Comparison of ENCODE assay signal across 32 cellular contexts in the genomic region with DNA sequence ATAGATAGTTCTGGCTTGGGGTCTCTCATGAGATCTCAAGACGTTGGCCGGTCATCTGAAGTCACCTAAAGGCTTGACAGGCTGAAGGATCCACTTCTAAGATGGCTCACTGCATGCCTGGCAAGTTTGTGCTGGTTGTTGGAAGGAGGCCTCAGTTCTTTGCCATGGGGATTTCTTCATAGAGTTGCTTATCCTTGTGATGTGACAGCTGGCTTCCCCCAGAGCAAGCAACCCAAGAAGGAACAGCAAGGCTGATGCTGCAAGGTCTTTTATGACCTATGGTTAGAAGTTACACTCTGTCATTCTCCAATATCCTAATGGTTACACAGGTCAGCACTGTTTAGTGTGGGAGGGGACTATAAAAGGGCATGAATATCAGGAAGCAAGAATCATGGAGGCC. TPM values are rescaled to one million over a fixed set of nuclear protein-coding genes. Genes with fewer than 3 reads are reported as not detected.
DNase-seq lines count a peak whose midpoint lies in the region; ATAC-seq, FAIRE-seq and TF ChIP-seq lines count a peak whose summit lies in the region.
"Had no signal": no experiment of that assay in that cellular context is flagged by ENCODE, and none has a peak within 500 bp of the region (broad histone marks: within the 10 kb centered on the region; RNA-seq: fewer than 3 reads in every experiment).

No MANE protein-coding gene starts in this region.

- no peak overlapping the region for H2BK5ac ChIP-seq in mesenchymal stem cell (ENCODE audit: low read depth, low read length, poor library complexity, severe bottlenecking)

- H3K9me3 ChIP-seq in K562 (replicated peaks; ENCODE audit: control insufficient read depth, insufficient read depth, low read depth, low read length) (no peaks in the 10 kb centered on the region), mesenchymal stem cell (ENCODE audit: control insufficient read depth, low read length) (no peaks in the 10 kb centered on the region), smooth muscle cell (replicated peaks; ENCODE audit: low read depth) (no peaks in the 10 kb centered on the region)
- no peaks in the 10 kb centered on the region for H3K9me3 ChIP-seq in effector memory CD4-positive, alpha-beta T cell (ENCODE audit: control insufficient read depth, low read length)
- H3K9me3 ChIP-seq in naive thymus-derived CD4-positive, alpha-beta T cell (ENCODE audit: control insufficient read depth in 2 of 3, low read length in 3 of 3): no peaks in the 10 kb centered on the region
- H3K9me3 ChIP-seq: prostate gland, SJCRH30, transverse colon had no signal

- peak overlapping the region; percentile 57 for H2AFZ ChIP-seq in K562 (ENCODE audit: low read depth, low read length)
- no peak overlapping the region for H2AFZ ChIP-seq in mesenchymal stem cell (ENCODE audit: low read depth, low read length)
- H2AFZ ChIP-seq in smooth muscle cell (ENCODE audit: low read depth): peak overlapping the region; percentile 68

- no peak for TF ChIP-seq CTCF in K562 (IDR thresholded peaks at IDR 0.05 in 2 of 3, conservative IDR thresholded peaks at IDR 0.05 in 1 of 3; ENCODE audit: insufficient read depth in 2 of 3, low read depth in 1 of 3, low read length in 3 of 3)
- no peak for TF ChIP-seq CTCF in smooth muscle cell (IDR thresholded peaks at IDR 0.05; ENCODE audit: borderline replicate concordance, insufficient read depth, poor library complexity, severe bottlenecking)

- 33% methylated on average over 2 of the region's 2 CpGs for WGBS in K562 (ENCODE audit: insufficient coverage, low coverage, missing lambda C conversion rate)
- 88% methylated on average over 2 of the region's 2 CpGs for WGBS in mesenchymal stem cell
- 95% methylated on average over 2 of the region's 2 CpGs for WGBS in smooth muscle cell (ENCODE audit: low lambda C conversion rate)

- H3K4me1 ChIP-seq in K562 (replicated peaks in 1 of 2; ENCODE audit: control insufficient read depth in 2 of 2, insufficient read depth in 2 of 2, low read length in 2 of 2) (peaks cover 17 to 25% of the 10 kb centered on the region in 2 experiments), mesenchymal stem cell (ENCODE audit: control insufficient read depth, insufficient read depth, low read depth, low read length) (peaks cover 13% of the 10 kb centered on the region), smooth muscle cell (ENCODE audit: low read depth) (peaks cover 11% of the 10 kb centered on the region)
- H3K4me1 ChIP-seq in effector memory CD4-positive, alpha-beta T cell (ENCODE audit: control insufficient read depth, insufficient read depth, low read length, poor library complexity, severe bottlenecking): no peaks in the 10 kb centered on the region
- no peaks in the 10 kb centered on the region for H3K4me1 ChIP-seq in naive thymus-derived CD4-positive, alpha-beta T cell (ENCODE audit: control insufficient read depth in 2 of 2, insufficient read depth in 2 of 2, low read length in 2 of 2)
- H3K4me1 ChIP-seq: prostate gland had no signal

- peak overlapping the region; percentile 0 to 96 for H2BK12ac ChIP-seq in mesenchymal stem cell (ENCODE audit: low read length in 2 of 2)

- H3K79me2 ChIP-seq in K562 (ENCODE audit: control insufficient read depth, insufficient read depth, low read length): no peaks in the 10 kb centered on the region
- no peaks in the 10 kb centered on the region for H3K79me2 ChIP-seq in smooth muscle cell (ENCODE audit: low read depth)

- no peak overlapping the region for H3K4me2 ChIP-seq in K562 (ENCODE audit: insufficient read depth, low read length)
- H3K4me2 ChIP-seq in mesenchymal stem cell (ENCODE audit: low read length, poor library complexity, severe bottlenecking): no peak overlapping the region
- H3K4me2 ChIP-seq in smooth muscle cell: no peak overlapping the region

- no peak for TF ChIP-seq RAD21 in K562 (CRISPR knock-in tag; conservative IDR thresholded peaks at IDR 0.05 in 1 of 2, IDR thresholded peaks at IDR 0.05 in 1 of 2)

- peaks cover 0 to 23% (median 7%) of the 10 kb centered on the region in 5 donors for H3K36me3 Mint-ChIP-seq in naive thymus-derived CD4-positive, alpha-beta T cell
- H3K36me3 Mint-ChIP-seq: IgD-negative memory B cell; immature natural killer cell; stimulated activated effector memory CD8-positive, alpha-beta T cell treated with anti-CD3 and anti-CD28 coated beads, Interleukin-12 subunit alpha, Interleukin-12 subunit beta, amount 100 ng/mL, for 72 hours; WTC11 had no signal

- ATAC-seq in K562: no peak
- no peak for ATAC-seq in naive thymus-derived CD4-positive, alpha-beta T cell
- ATAC-seq: left colon; stimulated activated effector memory CD8-positive, alpha-beta T cell treated with anti-CD3 and anti-CD28 coated beads, Interleukin-12 subunit alpha, Interleukin-12 subunit beta, amount 100 ng/mL, for 72 hours; WTC11 had no signal

- H3F3A ChIP-seq in smooth muscle cell (ENCODE audit: low read depth): peaks cover 15% of the 10 kb centered on the region

- H4K8ac ChIP-seq in mesenchymal stem cell (ENCODE audit: low read length): peak overlapping the region; percentile 0

- no peak overlapping the region for H2BK15ac ChIP-seq in mesenchymal stem cell (ENCODE audit: low read depth, poor library complexity, severe bottlenecking)

- intact Hi-C loops in K562 (cut with micrococcal nuclease): no loop called here
- intact Hi-C loops in naive thymus-derived CD4-positive, alpha-beta T cell (cut with micrococcal nuclease): no loop called here

- H3K27ac Mint-ChIP-seq in naive thymus-derived CD4-positive, alpha-beta T cell: no peak overlapping the region
- H3K27ac Mint-ChIP-seq: activated T-cell treated with anti-CD3 and anti-CD28 coated beads, Interleukin-2, amount 50 U/mL, for 24 hours; IgD-negative memory B cell; immature natural killer cell; memory B cell; stimulated activated effector memory CD8-positive, alpha-beta T cell treated with anti-CD3 and anti-CD28 coated beads, Interleukin-12 subunit alpha, Interleukin-12 subunit beta, amount 100 ng/mL, for 72 hours; WTC11 had no signal

- no peaks in the 10 kb centered on the region for H3K36me3 ChIP-seq in K562 (ENCODE audit: control insufficient read depth, insufficient read depth, low read length)
- H3K36me3 ChIP-seq in mesenchymal stem cell (ENCODE audit: control insufficient read depth in 1 of 2, insufficient read depth in 2 of 2, low read depth in 1 of 2, low read length in 2 of 2): peaks cover 3 to 12% of the 10 kb centered on the region in 2 experiments
- H3K36me3 ChIP-seq in smooth muscle cell (ENCODE audit: low read depth): no peaks in the 10 kb centered on the region
- no peaks in the 10 kb centered on the region for H3K36me3 ChIP-seq in effector memory CD4-positive, alpha-beta T cell (ENCODE audit: control insufficient read depth, insufficient read depth, low read length)
- no peaks in the 10 kb centered on the region for H3K36me3 ChIP-seq in naive thymus-derived CD4-positive, alpha-beta T cell (ENCODE audit: control insufficient read depth in 2 of 3, insufficient read depth in 3 of 3, low read length in 3 of 3)
- H3K36me3 ChIP-seq: prostate gland, SJCRH30, transverse colon had no signal

- peak overlapping the region; percentile 59 to 72 for H3K18ac ChIP-seq in mesenchymal stem cell (ENCODE audit: low read depth in 1 of 2, low read length in 2 of 2)

- H3K9ac ChIP-seq in K562 (ENCODE audit: insufficient read depth in 1 of 2, low read depth in 2 of 2, low read length in 2 of 2): no peak overlapping the region
- peak overlapping the region; percentile 80 for H3K9ac ChIP-seq in mesenchymal stem cell (ENCODE audit: low read length)
- no peak overlapping the region for H3K9ac ChIP-seq in smooth muscle cell (ENCODE audit: low read depth)

- no peaks in the 10 kb centered on the region for H3K27me3 Mint-ChIP-seq in naive thymus-derived CD4-positive, alpha-beta T cell
- H3K27me3 Mint-ChIP-seq: activated T-cell treated with anti-CD3 and anti-CD28 coated beads, Interleukin-2, amount 50 U/mL, for 24 hours; IgD-negative memory B cell; memory B cell had no signal

- no peak overlapping the region for H3K4me3 Mint-ChIP-seq in naive thymus-derived CD4-positive, alpha-beta T cell
- H3K4me3 Mint-ChIP-seq: activated T-cell treated with anti-CD3 and anti-CD28 coated beads, Interleukin-2, amount 50 U/mL, for 24 hours; IgD-negative memory B cell; immature natural killer cell; memory B cell; stimulated activated effector memory CD8-positive, alpha-beta T cell treated with anti-CD3 and anti-CD28 coated beads, Interleukin-12 subunit alpha, Interleukin-12 subunit beta, amount 100 ng/mL, for 72 hours; WTC11 had no signal

- H3K23ac ChIP-seq in mesenchymal stem cell (ENCODE audit: low read length in 2 of 2): no peak overlapping the region

- peak overlapping the region in 1 of 2 experiments; percentile 76 for H3K14ac ChIP-seq in mesenchymal stem cell (ENCODE audit: low read length in 2 of 2)

- POLR2A ChIA-PET in K562 (lab: Yijun Ruan, JAX): interaction anchor here (0.6 to 0.7 kb wide), 3 partner anchors 13 to 1334 kb away, joined by 3 to 4 read pairs (median 3); no protein-coding TSS in a partner anchor
- POLR2A ChIA-PET in naive thymus-derived CD4-positive, alpha-beta T cell (lab: Charles Lee): interaction anchor here (0.6 to 2.0 kb wide), 3 partner anchors 18 to 227 kb away, joined by 3 to 6 read pairs (median 4); a partner anchor contains a TSS

- H3K4me3 ChIP-seq in K562 (no peak overlapping the region), mesenchymal stem cell (ENCODE audit: insufficient read depth in 1 of 2, low read depth in 1 of 2, low read length in 2 of 2) (no peak overlapping the region), smooth muscle cell (no peak overlapping the region)
- no peak overlapping the region for H3K4me3 ChIP-seq in effector memory CD4-positive, alpha-beta T cell (ENCODE audit: insufficient read depth, low read depth, low read length, poor library complexity, severe bottlenecking)
- H3K4me3 ChIP-seq in naive thymus-derived CD4-positive, alpha-beta T cell (ENCODE audit: low read length): no peak overlapping the region
- H3K4me3 ChIP-seq: dorsolateral prefrontal cortex, prostate gland, SJCRH30, transverse colon had no signal

- H3K9me3 Mint-ChIP-seq in naive thymus-derived CD4-positive, alpha-beta T cell: peaks cover 0 to 7% (median 0%) of the 10 kb centered on the region in 11 donors
- H3K9me3 Mint-ChIP-seq: activated T-cell treated with anti-CD3 and anti-CD28 coated beads, Interleukin-2, amount 50 U/mL, for 24 hours; IgD-negative memory B cell; immature natural killer cell; memory B cell; stimulated activated effector memory CD8-positive, alpha-beta T cell treated with anti-CD3 and anti-CD28 coated beads, Interleukin-12 subunit alpha, Interleukin-12 subunit beta, amount 100 ng/mL, for 72 hours; WTC11 had no signal

- no peak overlapping the region for H2BK120ac ChIP-seq in mesenchymal stem cell (ENCODE audit: low read depth, low read length)

- H3K27ac ChIP-seq in K562 (ENCODE audit: extremely low read depth, low read depth, low read length): no peak overlapping the region
- H3K27ac ChIP-seq in mesenchymal stem cell (ENCODE audit: low read length, poor library complexity, severe bottlenecking): no peak overlapping the region
- peak overlapping the region; percentile 31 for H3K27ac ChIP-seq in smooth muscle cell (ENCODE audit: low read depth)
- H3K27ac ChIP-seq in effector memory CD4-positive, alpha-beta T cell (ENCODE audit: insufficient read depth, low read length, poor library complexity, severe bottlenecking): no peak overlapping the region
- no peak overlapping the region for H3K27ac ChIP-seq in naive thymus-derived CD4-positive, alpha-beta T cell (ENCODE audit: low read depth, low read length)
- H3K27ac ChIP-seq: 22Rv1, C4-2B, dorsolateral prefrontal cortex, prostate gland, SJCRH30 had no signal

- CTCF ChIA-PET in K562 (lab: Yijun Ruan, JAX; ENCODE audit: low intra/inter-chr PET ratio): no interaction called here
- CTCF ChIA-PET in naive thymus-derived CD4-positive, alpha-beta T cell (lab: Charles Lee): interaction anchor here (2.7 to 3.5 kb wide), 2 partner anchors 10 to 44 kb away, joined by 13 to 18 read pairs; no protein-coding TSS in a partner anchor

- H3K27me3 ChIP-seq in K562 (ENCODE audit: control insufficient read depth in 2 of 2, insufficient read depth in 2 of 2, low read length in 2 of 2) (no peaks in the 10 kb centered on the region), mesenchymal stem cell (ENCODE audit: control insufficient read depth in 1 of 2, insufficient read depth in 1 of 2, low read length in 2 of 2) (no peaks in the 10 kb centered on the region), smooth muscle cell (ENCODE audit: low read depth) (no peaks in the 10 kb centered on the region)
- H3K27me3 ChIP-seq in effector memory CD4-positive, alpha-beta T cell (replicated peaks; ENCODE audit: control insufficient read depth, insufficient read depth, low read length, poor library complexity, severe bottlenecking): no peaks in the 10 kb centered on the region
- H3K27me3 ChIP-seq in naive thymus-derived CD4-positive, alpha-beta T cell (ENCODE audit: control insufficient read depth in 2 of 2, insufficient read depth in 2 of 2, low read length in 2 of 2): no peaks in the 10 kb centered on the region
- H3K27me3 ChIP-seq: dorsolateral prefrontal cortex, SJCRH30, transverse colon had no signal

- TF ChIP-seq POLR2A in K562 (conservative IDR thresholded peaks at IDR 0.05): no peak

- no peak for FAIRE-seq in K562 (lab: Jason Lieb, UNC)
- FAIRE-seq: RCC 7860 had no signal

- DNase-seq in DMS 273 (lab: John Stamatoyannopoulos, UW; ENCODE audit: unreplicated experiment): peak; percentile 23
- DNase-seq in DMS 273 treated with DMSO at 0.1 percent for 48 hours (lab: John Stamatoyannopoulos, UW): no peak
- no peak for DNase-seq in K562 (ENCODE audit: extremely low read depth in 1 of 4, low spot score in 3 of 4)
- no peak for DNase-seq in mesenchymal stem cell
- DNase-seq in smooth muscle cell (lab: John Stamatoyannopoulos, UW; ENCODE audit: unreplicated experiment): no peak
- no peak for DNase-seq in effector memory CD4-positive, alpha-beta T cell
- no peak for DNase-seq in naive thymus-derived CD4-positive, alpha-beta T cell
- DNase-seq in activated effector memory CD4-positive, alpha-beta T cell treated with Interleukin-2 at 50 U/mL for 16 hours: no peak
- DNase-seq: activated CD4-positive, alpha-beta T cell treated with anti-CD3 and anti-CD28 coated beads, Interleukin-2, amount 50 U/mL, for 1 hour; activated gamma-delta T cell; activated T-cell treated with anti-CD3 and anti-CD28 coated beads, Interleukin-2, amount 50 U/mL, for 24 hours; cerebellar nuclear complex; COR-L47; dorsolateral prefrontal cortex; GDM1; hypothalamus; immature natural killer cell; left colon; NCI-H1092; NCI-H1694 treated with DMSO at 0.1 percent for 48 hours; SJCRH30; transverse colon had no signal

- TF ChIP-seq EP300 in K562 (IDR thresholded peaks at IDR 0.05; ENCODE audit: low read length): no peak

- H4K20me1 ChIP-seq in K562 (replicated peaks; ENCODE audit: control insufficient read depth, insufficient read depth, low read length) (no peaks in the 10 kb centered on the region), smooth muscle cell (ENCODE audit: low read depth) (no peaks in the 10 kb centered on the region)

- no peaks in the 10 kb centered on the region for H3K79me1 ChIP-seq in mesenchymal stem cell (replicated peaks; ENCODE audit: low read length, poor library complexity, severe bottlenecking)

- BruUV-seq in K562 (replicated peaks; lab: Mats Ljungman, UMichigan): no TSS peak

- no peak overlapping the region for H2AK5ac ChIP-seq in mesenchymal stem cell (ENCODE audit: low read length, severe bottlenecking)

- peak overlapping the region in 1 of 2 experiments; percentile 87 for H3K4ac ChIP-seq in mesenchymal stem cell (ENCODE audit: low read depth in 1 of 2, low read length in 2 of 2)

- H3K9me1 ChIP-seq in K562 (ENCODE audit: control insufficient read depth, insufficient read depth, low read length): no peaks in the 10 kb centered on the region

- peaks cover 0 to 4% (median 0%) of the 10 kb centered on the region in 7 donors for H3K4me1 Mint-ChIP-seq in naive thymus-derived CD4-positive, alpha-beta T cell
- H3K4me1 Mint-ChIP-seq: IgD-negative memory B cell; immature natural killer cell; memory B cell; stimulated activated effector memory CD8-positive, alpha-beta T cell treated with anti-CD3 and anti-CD28 coated beads, Interleukin-12 subunit alpha, Interleukin-12 subunit beta, amount 100 ng/mL, for 72 hours had no signal

- in situ Hi-C loops in K562 (cut with MboI): loop anchor here (5.0 kb wide), 1 partner anchor 48 kb away; no protein-coding TSS in a partner anchor

- peak overlapping the region; percentile 70 for H4K91ac ChIP-seq in mesenchymal stem cell (ENCODE audit: low read length)

RNA-seq across cellular contexts. Expression of a gene that starts 20.7 kb away (rescaled TPM):
- total RNA-seq in K562 (2011; cell fraction: chromatin; rRNA removed; ENCODE audit: low replicate concordance): 19.7 and 30.9 TPM in 2 replicates
- total RNA-seq in K562 (2011; cell fraction: nucleolus; rRNA removed): 10.5 and 12.1 TPM in 2 replicates
- 21.0 and 33.4 TPM in 2 replicates for total RNA-seq in K562 (2011; cell fraction: nucleoplasm; rRNA removed)
- total RNA-seq in K562 (2014; rRNA removed): 26.1 and 27.6 TPM in 2 replicates
- total RNA-seq in K562 (2014; rRNA removed; fragmentation: Illumina TruSeq; extraction: Trizol): 35.8 and 44.2 TPM in 2 replicates
- 19.4 and 23.2 TPM in 2 replicates for total RNA-seq in K562 (2015; rRNA removed; fragmentation: Illumina TruSeq; extraction: Trizol)
- total RNA-seq in K562 (2021): 37.8 and 40.5 TPM in 2 replicates
- polyA plus RNA-seq in K562 (2011; rRNA removed): 29.1 and 31.0 TPM in 2 replicates
- 4.9 and 14.0 TPM in 2 replicates for polyA plus RNA-seq in K562 (2011; cell fraction: cytosol; rRNA removed)
- 14.6 and 16.7 TPM in 2 replicates for polyA plus RNA-seq in K562 (2011; cell fraction: nucleus; rRNA removed)
- polyA plus RNA-seq in K562 (2012): 8.6 and 9.6 TPM in 2 replicates
- polyA plus RNA-seq in K562 (2014; fragmentation: Illumina TruSeq; extraction: Trizol): 23.0 and 23.4 TPM in 2 replicates
- polyA plus RNA-seq in K562 (2014; fragmentation: Nextera tagmentation; extraction: Ambion mirVana): 10 to 100 TPM; 11.2 to 17.1 TPM
- 25.8 and 26.4 TPM in 2 replicates for polyA plus RNA-seq in K562 (2014; rRNA removed)
- 40.6 and 45.9 TPM in 2 replicates for polyA minus RNA-seq in K562 (2011; rRNA and poly(A)+ RNA removed)
- 19.4 and 28.1 TPM in 2 replicates for polyA minus RNA-seq in K562 (2011; cell fraction: cytosol; rRNA and poly(A)+ RNA removed)
- polyA minus RNA-seq in K562 (2011; cell fraction: nucleus; rRNA and poly(A)+ RNA removed): 11.2 and 19.1 TPM in 2 replicates
- 9.4 TPM for polyA plus RNA-seq in mesenchymal stem cell (2013, experiment 1 of 2)
- 9.1 TPM for polyA plus RNA-seq in mesenchymal stem cell (2013, experiment 2 of 2)
- total RNA-seq in smooth muscle cell: 13.0 and 21.7 TPM in 2 replicates
- polyA plus RNA-seq in smooth muscle cell: 4.6 and 5.2 TPM in 2 replicates
- 10 to 100 TPM; 12.0 to 40.1 (median 32.2) TPM for total RNA-seq in naive thymus-derived CD4-positive, alpha-beta T cell
- polyA plus RNA-seq in naive thymus-derived CD4-positive, alpha-beta T cell: 1 to 10 TPM; 5.9 to 7.5 TPM

RNA-seq across cellular contexts. Expression of a gene that starts 33.2 kb away (rescaled TPM):
- total RNA-seq in K562 (2011; cell fraction: chromatin; rRNA removed; ENCODE audit: low replicate concordance): 20.2 and 24.4 TPM in 2 replicates
- total RNA-seq in K562 (2011; cell fraction: nucleolus; rRNA removed): 28.2 and 32.0 TPM in 2 replicates
- total RNA-seq in K562 (2011; cell fraction: nucleoplasm; rRNA removed): 28.4 and 30.6 TPM in 2 replicates
- total RNA-seq in K562 (2014; rRNA removed): 5.4 and 7.2 TPM in 2 replicates
- total RNA-seq in K562 (2014; rRNA removed; fragmentation: Illumina TruSeq; extraction: Trizol): 5.9 and 6.0 TPM in 2 replicates
- 5.1 and 5.3 TPM in 2 replicates for total RNA-seq in K562 (2015; rRNA removed; fragmentation: Illumina TruSeq; extraction: Trizol)
- total RNA-seq in K562 (2021): 7.8 and 8.0 TPM in 2 replicates
- 17.9 and 21.5 TPM in 2 replicates for polyA plus RNA-seq in K562 (2011; rRNA removed)
- polyA plus RNA-seq in K562 (2011; cell fraction: cytosol; rRNA removed): 25.0 and 29.5 TPM in 2 replicates
- polyA plus RNA-seq in K562 (2011; cell fraction: nucleus; rRNA removed): 44.5 and 48.0 TPM in 2 replicates
- polyA plus RNA-seq in K562 (2012): 8.9 and 16.5 TPM in 2 replicates
- 9.4 and 10.0 TPM in 2 replicates for polyA plus RNA-seq in K562 (2014; fragmentation: Illumina TruSeq; extraction: Trizol)
- polyA plus RNA-seq in K562 (2014; fragmentation: Nextera tagmentation; extraction: Ambion mirVana): 1 to 10 TPM; 2.3 to 2.4 TPM
- polyA plus RNA-seq in K562 (2014; rRNA removed): 6.5 and 8.3 TPM in 2 replicates
- polyA minus RNA-seq in K562 (2011; rRNA and poly(A)+ RNA removed): 13.7 and 15.4 TPM in 2 replicates
- polyA minus RNA-seq in K562 (2011; cell fraction: cytosol; rRNA and poly(A)+ RNA removed): 6.8 and 7.7 TPM in 2 replicates
- 15.3 and 21.9 TPM in 2 replicates for polyA minus RNA-seq in K562 (2011; cell fraction: nucleus; rRNA and poly(A)+ RNA removed)
- polyA plus RNA-seq in mesenchymal stem cell (2013, experiment 1 of 2): 13.0 TPM
- polyA plus RNA-seq in mesenchymal stem cell (2013, experiment 2 of 2): 13.3 TPM
- 6.4 and 14.3 TPM in 2 replicates for total RNA-seq in smooth muscle cell
- 13.4 and 17.2 TPM in 2 replicates for polyA plus RNA-seq in smooth muscle cell
- 10 to 100 TPM; 29.7 to 53.7 (median 36.3) TPM for total RNA-seq in naive thymus-derived CD4-positive, alpha-beta T cell
- 10 to 100 TPM; 12.7 to 21.1 TPM for polyA plus RNA-seq in naive thymus-derived CD4-positive, alpha-beta T cell

RNA-seq across cellular contexts. Expression of a gene that starts 53.0 kb away (rescaled TPM):
- not detected in 2 replicates for total RNA-seq in K562 (2011; cell fraction: chromatin; rRNA removed; ENCODE audit: low replicate concordance)
- under 0.01 TPM in 1 of 2 replicates, not detected in the other for total RNA-seq in K562 (2011; cell fraction: nucleolus; rRNA removed)
- 0.07 TPM in 1 of 2 replicates, not detected in the other for total RNA-seq in K562 (2011; cell fraction: nucleoplasm; rRNA removed)
- total RNA-seq in K562 (2014; rRNA removed) (0.12 TPM in 1 of 2 replicates, not detected in the other), K562 (2014; rRNA removed; fragmentation: Illumina TruSeq; extraction: Trizol) (0.48 TPM in 1 of 2 replicates, not detected in the other), K562 (2015; rRNA removed; fragmentation: Illumina TruSeq; extraction: Trizol) (0.04 TPM in 1 of 2 replicates, not detected in the other), K562 (2021) (0.07 and 0.13 TPM in 2 replicates), smooth muscle cell (2.3 and 2.4 TPM in 2 replicates)
- polyA plus RNA-seq in K562 (2011; rRNA removed) (0.04 TPM in 1 of 2 replicates, not detected in the other), K562 (2014; fragmentation: Illumina TruSeq; extraction: Trizol) (0.03 and 0.10 TPM in 2 replicates), K562 (2014; fragmentation: Nextera tagmentation; extraction: Ambion mirVana) (under 1 TPM; 0.01 to 0.03 TPM), K562 (2014; rRNA removed) (0.12 TPM in 1 of 2 replicates, not detected in the other), smooth muscle cell (0.59 and 4.5 TPM in 2 replicates)
- polyA plus RNA-seq in K562 (2011; cell fraction: cytosol; rRNA removed): 0.01 TPM in 2 replicates
- not detected in 2 replicates for polyA plus RNA-seq in K562 (2011; cell fraction: nucleus; rRNA removed)
- polyA plus RNA-seq in K562 (2012): 0.07 and 0.10 TPM in 2 replicates
- polyA minus RNA-seq in K562 (2011; rRNA and poly(A)+ RNA removed): not detected in 2 replicates
- not detected in 2 replicates for polyA minus RNA-seq in K562 (2011; cell fraction: cytosol; rRNA and poly(A)+ RNA removed)
- polyA minus RNA-seq in K562 (2011; cell fraction: nucleus; rRNA and poly(A)+ RNA removed): not detected in 2 replicates
- polyA plus RNA-seq in mesenchymal stem cell (2013, experiment 1 of 2): 10.1 TPM
- 9.8 TPM for polyA plus RNA-seq in mesenchymal stem cell (2013, experiment 2 of 2)
- total RNA-seq in naive thymus-derived CD4-positive, alpha-beta T cell: under 1 TPM in 3 of 5 experiments, not detected in 2; 0.08 to 0.76 (median 0.49) TPM
- 1 to 10 TPM in 1 of 2 donors, under 1 TPM in 1; 0.18 to 1.1 TPM for polyA plus RNA-seq in naive thymus-derived CD4-positive, alpha-beta T cell
- polyA plus RNA-seq: IgD-negative memory B cell had no signal

RNA-seq across cellular contexts. Expression of a gene that starts 54.5 kb away (rescaled TPM):
- total RNA-seq in K562 (2011; cell fraction: chromatin; rRNA removed; ENCODE audit: low replicate concordance): not detected in 2 replicates
- not detected in 2 replicates for total RNA-seq in K562 (2011; cell fraction: nucleolus; rRNA removed)
- total RNA-seq in K562 (2011; cell fraction: nucleoplasm; rRNA removed): not detected in 2 replicates
- total RNA-seq in K562 (2014; rRNA removed): 1.5 and 2.6 TPM in 2 replicates
- total RNA-seq in K562 (2014; rRNA removed; fragmentation: Illumina TruSeq; extraction: Trizol): not detected in 2 replicates
- 0.36 TPM in 1 of 2 replicates, not detected in the other for total RNA-seq in K562 (2015; rRNA removed; fragmentation: Illumina TruSeq; extraction: Trizol)
- 0.51 and 0.58 TPM in 2 replicates for total RNA-seq in K562 (2021)
- polyA plus RNA-seq in K562 (2011; rRNA removed): 0.28 and 0.81 TPM in 2 replicates
- 0.57 and 0.58 TPM in 2 replicates for polyA plus RNA-seq in K562 (2011; cell fraction: cytosol; rRNA removed)
- 0.43 and 0.73 TPM in 2 replicates for polyA plus RNA-seq in K562 (2011; cell fraction: nucleus; rRNA removed)
- 0.44 and 3.0 TPM in 2 replicates for polyA plus RNA-seq in K562 (2012)
- 0.57 TPM in 1 of 2 replicates, not detected in the other for polyA plus RNA-seq in K562 (2014; fragmentation: Illumina TruSeq; extraction: Trizol)
- under 1 TPM; 0.32 to 0.53 TPM for polyA plus RNA-seq in K562 (2014; fragmentation: Nextera tagmentation; extraction: Ambion mirVana)
- polyA plus RNA-seq in K562 (2014; rRNA removed): 1.0 and 3.0 TPM in 2 replicates
- not detected in 2 replicates for polyA minus RNA-seq in K562 (2011; rRNA and poly(A)+ RNA removed)
- polyA minus RNA-seq in K562 (2011; cell fraction: cytosol; rRNA and poly(A)+ RNA removed): 2.4 TPM in 1 of 2 replicates, not detected in the other
- not detected in 2 replicates for polyA minus RNA-seq in K562 (2011; cell fraction: nucleus; rRNA and poly(A)+ RNA removed)
- polyA plus RNA-seq in mesenchymal stem cell (2013, experiment 1 of 2): 6.6 TPM
- 6.3 TPM for polyA plus RNA-seq in mesenchymal stem cell (2013, experiment 2 of 2)
- total RNA-seq in smooth muscle cell: 12.0 and 24.8 TPM in 2 replicates
- polyA plus RNA-seq in smooth muscle cell: 10.4 and 11.6 TPM in 2 replicates
- total RNA-seq in naive thymus-derived CD4-positive, alpha-beta T cell: not detected
- polyA plus RNA-seq in naive thymus-derived CD4-positive, alpha-beta T cell: not detected
- total RNA-seq: fibroblast of lung, NCI-H460, transverse colon, WTC11 had no signal
- polyA plus RNA-seq: IgD-negative memory B cell, immature natural killer cell had no signal
